Comparison of ENCODE assay signal across 1 cellular context in genomic region chr20:59120491-59120890, GRCh38.
A peak's percentile ranks its signal among the peaks of the same experiment; 100 is the strongest.
TF ChIP-seq lines count a peak whose summit lies in the region.

No MANE protein-coding gene starts in this region.

TF ChIP-seq in HepG2, 621 proteins besides CTCF, POLR2A, EP300 and RAD21:
- no peak for TF ChIP-seq ZNF781 (CRISPR knock-in tag; IDR thresholded peaks at IDR 0.05; ENCODE audit: borderline replicate concordance, not compliant biosample characterization)
- TF ChIP-seq REL (CRISPR knock-in tag; conservative IDR thresholded peaks at IDR 0.05), result no peak
- no peak for TF ChIP-seq GABPA (IDR thresholded peaks at IDR 0.05; ENCODE audit: low read depth, low read length)
- 0 out of 2 replicates have a peak, but pooled peaks have one; percentile 30 for TF ChIP-seq GABPA (CRISPR knock-in tag; IDR thresholded peaks at IDR 0.05; ENCODE audit: low read depth)
- TF ChIP-seq CREB1 (IDR thresholded peaks at IDR 0.05), result peak; percentile 41; the same call in 1 of the 2 replicates
- TF ChIP-seq CREB1 (CRISPR knock-in tag; IDR thresholded peaks at IDR 0.05), result no peak
